In the genomic region with DNA sequence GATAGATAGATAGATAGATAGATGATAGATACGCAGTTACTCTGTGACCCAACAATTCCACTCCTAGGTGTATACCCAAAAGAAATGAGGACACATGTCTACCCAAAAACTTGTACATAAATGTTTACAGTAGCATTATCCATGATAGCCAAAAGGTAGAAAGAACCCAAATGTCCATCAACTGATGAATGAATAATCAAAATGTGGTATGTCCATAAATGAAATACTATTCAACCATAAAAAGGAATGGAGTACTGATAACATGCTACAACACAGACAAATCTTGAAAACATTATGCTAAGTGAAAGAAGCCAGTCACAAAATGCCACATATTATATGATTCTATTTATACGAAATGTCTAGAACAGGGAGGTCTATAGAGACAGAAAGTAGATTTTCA, we compare ENCODE assay signal across 9 cellular contexts.
"Had no signal": no experiment of that assay in that cellular context is flagged by ENCODE, and none has a peak within 500 bp of the region (broad histone marks: within the 10 kb centered on the region; RNA-seq: fewer than 3 reads in every experiment).

No MANE protein-coding gene starts in this region.

- H3K4me1 ChIP-seq: HAP-1 had no signal

- H3K9me3 ChIP-seq: HAP-1 had no signal

- H3K36me3 ChIP-seq: HAP-1 had no signal

- H3K27ac Mint-ChIP-seq: GM23338, H9, HFFc6 had no signal

- H3K9ac ChIP-seq: GM23248 had no signal

- H3K4me3 ChIP-seq: GM23248, GM23338, HAP-1 had no signal

- H3K4me2 ChIP-seq: GM23338 had no signal

- H3K4me3 Mint-ChIP-seq: GM23338, H9, HFFc6 had no signal

- DNase-seq: GM23248, GOT3, H7, H9, HCEC 1CT, HFFc6 had no signal

- ATAC-seq: GM23338, HCT116 had no signal

- H2AFZ ChIP-seq: GM23248, GM23338 had no signal

- H3K4me1 Mint-ChIP-seq: GM23338, H9 had no signal

- H3K27ac ChIP-seq: GM23248 had no signal
